23 cellular contexts compared by ENCODE assay signal in genomic region chr21:46248827-46249226, GRCh38.
"Had no signal": no experiment of that assay in that cellular context is flagged by ENCODE, and none has a peak within 500 bp of the region (broad histone marks: within the 10 kb centered on the region; RNA-seq: fewer than 3 reads in every experiment).

No MANE protein-coding gene starts in this region.

- H3K27me3 Mint-ChIP-seq: activated B cell treated with CpG ODN at 0.5 μM for 24 hours; activated naive CD4-positive, alpha-beta T cell treated with anti-CD3 and anti-CD28 coated beads, Interleukin-2, amount 50 U/mL, for 24 hours; brain; natural killer cell treated with Interleukin-12 subunit alpha and Interleukin-12 subunit beta and Interleukin-15 and Interleukin-18, amount 100 ng/mL, for 72 hours; T-helper 17 cell had no signal

- H3K4me1 Mint-ChIP-seq: brain had no signal

- H3K27ac Mint-ChIP-seq: activated B cell treated with CpG ODN at 0.5 μM for 24 hours; activated naive CD4-positive, alpha-beta T cell treated with anti-CD3 and anti-CD28 coated beads, Interleukin-2, amount 50 U/mL, for 24 hours; activated T-helper 2 cell treated with anti-CD3 and anti-CD28 coated beads, Interferon-gamma antibody, Interleukin-2, Interleukin-4, amounts not matched to agents 10 μg/mL and 5 μg/mL and 100 μg/mL, durations not matched to agents 14 hours and 24 hours and 36 hours had no signal

- H3K27me3 ChIP-seq: ascending aorta, esophagus squamous epithelium, heart right ventricle, left lung, spleen, tibial nerve had no signal

- H3K9me3 Mint-ChIP-seq: activated B cell treated with CpG ODN at 0.5 μM for 24 hours; activated naive CD4-positive, alpha-beta T cell treated with anti-CD3 and anti-CD28 coated beads, Interleukin-2, amount 50 U/mL, for 24 hours; activated T-helper 2 cell treated with anti-CD3 and anti-CD28 coated beads, Interferon-gamma antibody, Interleukin-2, Interleukin-4, amounts not matched to agents 10 μg/mL and 5 μg/mL and 100 μg/mL, durations not matched to agents 14 hours and 24 hours and 36 hours; brain had no signal

- DNase-seq: activated B cell treated with CpG ODN at 0.5 μM for 24 hours; activated CD4-positive, alpha-beta T cell treated with anti-CD3 and anti-CD28 coated beads, Interleukin-2, amount 50 U/mL, for 4 hours; activated CD8-positive, alpha-beta memory T cell treated with anti-CD3 and anti-CD28 coated beads, Interleukin-2, amount 50 U/mL, for 4 hours; activated T-cell treated with anti-CD3 and anti-CD28 coated beads, Interleukin-2, amount 50 U/mL, for 1 hour; esophagus squamous epithelium; foreskin melanocyte; heart right ventricle; left lung; mesendoderm; right cardiac atrium; spleen; stimulated activated naive CD4-positive, alpha-beta T cell treated with Interleukin-2 at 50 U/mL for 16 hours; T-helper 17 cell; T1000 had no signal

- H3K27ac ChIP-seq: ascending aorta, epithelial cell of prostate, esophagus squamous epithelium, heart right ventricle, left lung, spleen, tibial nerve had no signal

- H3K9me3 ChIP-seq: ascending aorta, esophagus squamous epithelium, heart right ventricle, left lung, spleen, tibial nerve had no signal

- H3K4me3 ChIP-seq: ascending aorta, esophagus squamous epithelium, heart right ventricle, left lung, lung, spleen, tibial nerve had no signal

- H3K4me1 ChIP-seq: ascending aorta, esophagus squamous epithelium, left lung, tibial nerve had no signal

- ATAC-seq: left lung; natural killer cell treated with Interleukin-12 subunit alpha and Interleukin-12 subunit beta and Interleukin-15 and Interleukin-18, amount 100 ng/mL, for 72 hours; right cardiac atrium; SK-N-SH treated with all-trans-retinoic acid at 6 μM for 48 hours; T-helper 17 cell had no signal

- H3K4me3 Mint-ChIP-seq: activated B cell treated with CpG ODN at 0.5 μM for 24 hours; activated naive CD4-positive, alpha-beta T cell treated with anti-CD3 and anti-CD28 coated beads, Interleukin-2, amount 50 U/mL, for 24 hours; brain; T-helper 17 cell had no signal
